In the genomic region with DNA sequence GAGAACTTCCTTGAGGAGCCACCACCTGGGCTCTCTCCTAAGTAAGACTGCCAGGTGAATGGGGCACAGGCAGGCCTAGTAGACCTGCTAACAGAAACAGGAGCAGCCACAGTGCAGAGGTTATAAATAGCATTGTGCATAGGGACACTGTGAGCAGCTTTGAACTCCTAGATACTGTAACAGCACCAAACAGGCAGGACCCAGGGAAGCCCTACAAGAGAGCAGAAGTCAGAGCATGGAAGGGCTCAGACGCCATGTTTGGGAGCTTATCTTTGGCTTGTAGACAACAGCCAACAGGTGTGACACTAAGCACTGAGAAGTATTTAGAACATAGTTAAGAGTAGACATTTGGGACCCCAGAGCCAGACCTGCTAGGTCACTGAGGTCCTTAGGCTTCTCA, we compare ENCODE assay signal across 18 cellular contexts. TPM values are rescaled to one million over a fixed set of nuclear protein-coding genes. Genes with fewer than 3 reads are reported as not detected.
DNase-seq lines count a peak whose midpoint lies in the region; ATAC-seq and TF ChIP-seq lines count a peak whose summit lies in the region.
"Had no signal": no experiment of that assay in that cellular context is flagged by ENCODE, and none has a peak within 500 bp of the region (broad histone marks: within the 10 kb centered on the region; RNA-seq: fewer than 3 reads in every experiment).

No MANE protein-coding gene starts in this region.

- TF ChIP-seq POLR2A in HCT116 (IDR thresholded peaks at IDR 0.05; ENCODE audit: borderline replicate concordance, extremely low read depth, insufficient read depth, insufficient read length), result no peak

- H3K4me1 Mint-ChIP-seq in nephron progenitor cell, result peaks cover 10% of the 10 kb centered on the region

- H3K4me1 ChIP-seq in SK-N-SH (ENCODE audit: control insufficient read depth in 1 of 2, insufficient read depth in 2 of 2, low read depth in 1 of 2, low read length in 1 of 2) (no peaks in the 10 kb centered on the region; a peak in 1 of 4 replicates), HCT116 (ENCODE audit: control insufficient read depth in 1 of 2, insufficient read depth in 2 of 2, low read length in 2 of 2) (no peaks in the 10 kb centered on the region), fibroblast of lung (ENCODE audit: control insufficient read depth, extremely low read depth, insufficient read depth, low read length) (no peaks in the 10 kb centered on the region)
- H3K4me1 ChIP-seq: BLaER1 had no signal

- H3F3A ChIP-seq in SK-N-SH (replicated peaks; ENCODE audit: insufficient read depth), result no peaks in the 10 kb centered on the region

- H3K9me3 Mint-ChIP-seq in nephron progenitor cell, result peaks cover 4% of the 10 kb centered on the region

- TF ChIP-seq CTCF in SK-N-SH (IDR thresholded peaks at IDR 0.05) (no peak), HCT116 (IDR thresholded peaks at IDR 0.05 in 2 of 3, conservative IDR thresholded peaks at IDR 0.05 in 1 of 3; ENCODE audit: borderline replicate concordance in 1 of 3, insufficient read depth in 1 of 3, low read depth in 2 of 3, low read length in 2 of 3) (no peak), fibroblast of lung (conservative IDR thresholded peaks at IDR 0.05 in 1 of 2, IDR thresholded peaks at IDR 0.05 in 1 of 2; ENCODE audit: low read depth in 1 of 2, low read length in 2 of 2) (no peak), nephron progenitor cell (IDR thresholded peaks at IDR 0.05) (no peak)

- RAD21 ChIA-PET in HCT116 (lab: Charles Lee; ENCODE audit: low non-redundant PET in 1 of 2, low total read pairs in 2 of 2, uncharacterized antibody in 2 of 2, unreplicated experiment in 2 of 2), result no interaction called here

- no peaks in the 10 kb centered on the region for H3K27me3 ChIP-seq in SK-N-SH (ENCODE audit: insufficient read depth)
- no peaks in the 10 kb centered on the region for H3K27me3 ChIP-seq in HCT116 (ENCODE audit: insufficient read depth, low read length)
- H3K27me3 ChIP-seq in fibroblast of lung (ENCODE audit: control insufficient read depth, insufficient read depth, low read length), result no peaks in the 10 kb centered on the region
- H3K27me3 ChIP-seq: BLaER1 had no signal

- peaks cover 79% of the 10 kb centered on the region for H3K36me3 Mint-ChIP-seq in nephron progenitor cell (ENCODE audit: low read depth)

- CTCF ChIA-PET in SK-N-SH (lab: Yijun Ruan, JAX) (interaction anchor here (0.7 to 1.9 kb wide), 2 partner anchors 13 to 19 kb away, joined by 3 to 7 read pairs; no protein-coding TSS in a partner anchor), HCT116 (lab: Charles Lee) (no interaction called here)

- peak; percentile 18; the same call in 2 of the 3 replicates for ATAC-seq in SK-N-SH treated with all-trans-retinoic acid at 6 μM for 48 hours
- ATAC-seq in HCT116, result peak; percentile 39; the same call in 1 of the 2 replicates

- WGBS in SK-N-SH (ENCODE audit: low lambda C conversion rate), result 100% methylated on average over 1 of the region's 1 CpG

- H3K27ac Mint-ChIP-seq in nephron progenitor cell, result peak overlapping the region; percentile 17

- no peak overlapping the region for H3K4me2 ChIP-seq in SK-N-SH
- no peak overlapping the region for H3K4me2 ChIP-seq in HCT116 (ENCODE audit: low read length)
- H3K4me2 ChIP-seq in fibroblast of lung (ENCODE audit: extremely low read depth, insufficient read depth, low read length), result no peak overlapping the region
- H3K4me2 ChIP-seq: BLaER1, PC-9 had no signal

- H3K9me2 ChIP-seq in SK-N-SH (no peaks in the 10 kb centered on the region), HCT116 (ENCODE audit: insufficient read depth) (no peaks in the 10 kb centered on the region)

- TF ChIP-seq RAD21 in SK-N-SH (IDR thresholded peaks at IDR 0.05; ENCODE audit: low read length), result no peak
- no peak for TF ChIP-seq RAD21 in HCT116 (IDR thresholded peaks at IDR 0.05; ENCODE audit: low read depth)

- no TSS peak for BruUV-seq in HCT116 (replicated peaks; lab: Mats Ljungman, UMichigan)

- peaks cover 4 to 10% of the 10 kb centered on the region in 2 experiments for H3K36me3 ChIP-seq in SK-N-SH (replicated peaks in 1 of 2; ENCODE audit: control insufficient read depth in 1 of 2, insufficient read depth in 2 of 2, low read length in 1 of 2)
- peaks cover 10 to 26% of the 10 kb centered on the region in 2 experiments; a peak in 2 of 4 replicates for H3K36me3 ChIP-seq in HCT116 (ENCODE audit: control insufficient read depth in 1 of 2, insufficient read depth in 2 of 2, low read length in 2 of 2)
- H3K36me3 ChIP-seq in fibroblast of lung (ENCODE audit: control insufficient read depth, insufficient read depth, low read length), result no peaks in the 10 kb centered on the region

- no peak for TF ChIP-seq EP300 in SK-N-SH (IDR thresholded peaks at IDR 0.05; ENCODE audit: borderline replicate concordance in 1 of 2, low read depth in 1 of 2, low read length in 1 of 2)

- no peak overlapping the region for H3K27ac ChIP-seq in SK-N-SH (ENCODE audit: low read depth in 2 of 2, low read length in 1 of 2)
- H3K27ac ChIP-seq in HCT116 (ENCODE audit: low read depth, low read length), result no peak overlapping the region
- no peak overlapping the region for H3K27ac ChIP-seq in fibroblast of lung (ENCODE audit: insufficient read depth, low read length)
- H3K27ac ChIP-seq: BLaER1, PC-9 had no signal

- no peak for DNase-seq in SK-N-SH
- no peak for DNase-seq in HCT116 (ENCODE audit: low read depth, low spot score)
- no peak for DNase-seq in fibroblast of lung (ENCODE audit: low read depth in 2 of 2)
- no peak for DNase-seq in nephron progenitor cell
- no peak for DNase-seq in cortex of kidney (lab: John Stamatoyannopoulos, UW)
- no peak for DNase-seq in germinal center (ENCODE audit: low spot score)
- no peak for DNase-seq in NCI-H187 (lab: John Stamatoyannopoulos, UW)
- DNase-seq: 8988T, DMS 273 treated with DMSO at 0.1 percent for 48 hours, EL, H7, Kasumi-1, NCI-H1105 treated with DMSO at 0.1 percent for 48 hours, NCI-H187 treated with DMSO at 0.1 percent for 48 hours, NCI-H446, PC-9 had no signal

- POLR2A ChIA-PET in SK-N-SH (lab: Yijun Ruan, JAX) (no interaction called here), HCT116 (lab: Charles Lee) (no interaction called here)

- H3K4me3 ChIP-seq in SK-N-SH (ENCODE audit: low read depth in 2 of 2, low read length in 1 of 2), result no peak overlapping the region
- H3K4me3 ChIP-seq in HCT116 (replicated peaks in 1 of 2; ENCODE audit: low read depth in 1 of 2, low read length in 2 of 2), result no peak overlapping the region
- no peak overlapping the region for H3K4me3 ChIP-seq in fibroblast of lung (replicated peaks in 1 of 4; ENCODE audit: control extremely low read depth in 1 of 4, insufficient read depth in 1 of 4, low read depth in 3 of 4, low read length in 4 of 4)
- H3K4me3 ChIP-seq: BLaER1, PC-9 had no signal

- H3K9ac ChIP-seq in SK-N-SH, result no peak overlapping the region
- H3K9ac ChIP-seq in HCT116 (ENCODE audit: low read length), result no peak overlapping the region
- no peak overlapping the region for H3K9ac ChIP-seq in fibroblast of lung (ENCODE audit: insufficient read depth, low read length)
- H3K9ac ChIP-seq: BLaER1 had no signal

- intact Hi-C loops in HCT116 (cut with micrococcal nuclease), result no loop called here

- H3K9me3 ChIP-seq in SK-N-SH, result no peaks in the 10 kb centered on the region
- no peaks in the 10 kb centered on the region for H3K9me3 ChIP-seq in HCT116 (ENCODE audit: control insufficient read depth in 1 of 2, insufficient read depth in 1 of 2, low read depth in 1 of 2, low read length in 2 of 2)
- H3K9me3 ChIP-seq in fibroblast of lung (ENCODE audit: control insufficient read depth, insufficient read depth, low read depth, low read length), result no peaks in the 10 kb centered on the region
- H3K9me3 ChIP-seq: BLaER1 had no signal

- H2AFZ ChIP-seq in SK-N-SH (ENCODE audit: low read depth) (no peak overlapping the region), HCT116 (ENCODE audit: low read depth, low read length, poor library complexity, severe bottlenecking) (no peak overlapping the region), fibroblast of lung (ENCODE audit: low read length) (peak overlapping the region; percentile 17)
- H2AFZ ChIP-seq: PC-9 had no signal

- no peak overlapping the region for H3K4me3 Mint-ChIP-seq in nephron progenitor cell

- H3K79me2 ChIP-seq in SK-N-SH (ENCODE audit: insufficient read depth) (peaks cover 70% of the 10 kb centered on the region), HCT116 (ENCODE audit: insufficient read depth, low read length) (peaks cover 95% of the 10 kb centered on the region), fibroblast of lung (ENCODE audit: control insufficient read depth, insufficient read depth, low read length) (peaks cover 13% of the 10 kb centered on the region)

- H3K27me3 Mint-ChIP-seq in nephron progenitor cell (ENCODE audit: low read depth, poor library complexity), result no peaks in the 10 kb centered on the region

- H4K20me1 ChIP-seq in SK-N-SH (ENCODE audit: insufficient read depth), result peaks cover 3% of the 10 kb centered on the region; the same call in 1 of the 2 replicates
- peaks cover 13% of the 10 kb centered on the region; the same call in 1 of the 2 replicates for H4K20me1 ChIP-seq in HCT116 (ENCODE audit: insufficient read depth)
- no peaks in the 10 kb centered on the region for H4K20me1 ChIP-seq in fibroblast of lung (ENCODE audit: control insufficient read depth, extremely low read depth, insufficient read depth, low read length)

TF ChIP-seq in SK-N-SH, 30 proteins besides CTCF, POLR2A, EP300 and RAD21 (continues in another document):
- no peak for TF ChIP-seq GATA2 (CRISPR knock-in tag; IDR thresholded peaks at IDR 0.05)

TF ChIP-seq in HCT116, 20 proteins besides CTCF, POLR2A, EP300 and RAD21 (continues in another document):
- no peak for TF ChIP-seq ZFX (IDR thresholded peaks at IDR 0.05)
- no peak for TF ChIP-seq POLR2AphosphoS5 (IDR thresholded peaks at IDR 0.05; ENCODE audit: low read depth, low read length)

RNA-seq across cellular contexts. Expression of gene XRCC2, which starts 14.5 kb away (rescaled TPM):
- 3.1 and 3.4 TPM in 2 replicates for polyA plus RNA-seq in SK-N-SH (2012; rRNA removed)
- polyA plus RNA-seq in SK-N-SH (2012; cell fraction: cytosol; rRNA removed), result 2.6 and 2.7 TPM in 2 replicates
- polyA plus RNA-seq in SK-N-SH (2012; cell fraction: nucleus; rRNA removed), result 5.8 and 7.3 TPM in 2 replicates
- total RNA-seq in HCT116 (2021; ENCODE audit: unreplicated experiment), result 14.8 TPM
- polyA plus RNA-seq in HCT116 (2012), result 1.9 and 3.5 TPM in 2 replicates
- total RNA-seq in fibroblast of lung, result under 0.01 and 0.66 TPM in 2 replicates
- polyA plus RNA-seq in fibroblast of lung, result 1.4 and 4.0 TPM in 2 replicates
- 1.1 and 2.7 TPM in 2 replicates for polyA plus RNA-seq in fibroblast of lung (2012)
- 0.94 and 2.4 TPM in 2 replicates for polyA minus RNA-seq in fibroblast of lung (ENCODE audit: low replicate concordance)
